In the genomic region with DNA sequence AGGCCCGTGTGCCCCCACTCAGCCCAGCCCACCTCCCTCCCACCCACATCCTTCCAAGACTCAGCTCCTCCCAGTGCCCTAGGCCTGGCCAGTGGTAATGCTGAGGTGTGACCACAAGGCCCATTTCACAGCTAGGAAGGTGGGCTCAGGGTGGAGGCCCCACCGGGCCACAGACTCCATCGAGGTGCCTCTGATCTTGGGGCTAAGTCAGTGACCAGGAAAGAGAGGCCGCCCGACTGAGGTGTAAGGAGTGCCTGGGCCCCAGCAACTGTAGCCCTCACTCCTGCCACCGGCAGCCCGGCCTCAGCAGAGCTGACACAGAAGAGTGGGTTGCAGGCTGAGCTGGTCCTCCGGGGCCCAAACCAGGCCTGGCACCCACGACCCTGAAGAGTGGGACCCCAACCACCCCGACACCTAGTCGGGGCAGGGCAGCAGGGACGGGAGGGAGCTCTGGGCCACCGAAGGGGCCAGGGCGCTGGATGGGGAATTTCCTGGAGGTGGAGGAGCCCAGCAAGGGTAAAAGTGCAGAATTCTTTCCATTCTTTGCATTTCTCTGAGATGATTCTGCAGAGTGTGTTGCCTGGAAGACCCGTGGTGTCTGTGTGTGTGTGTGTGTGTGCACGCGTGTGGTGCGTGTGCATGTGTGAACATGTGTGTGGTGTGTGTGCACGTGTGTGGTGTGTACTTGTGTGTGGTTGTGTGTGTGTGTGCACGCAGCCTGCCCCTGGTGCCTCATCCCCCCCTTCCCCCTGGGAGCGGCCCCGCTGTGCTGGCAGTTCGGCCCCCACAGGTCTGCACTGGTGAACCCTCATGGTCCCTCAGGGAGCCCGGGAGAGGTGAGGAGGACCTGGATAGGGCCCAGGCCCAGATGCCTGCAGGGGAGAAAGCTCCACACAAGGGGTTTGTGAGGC, we compare ENCODE assay signal across 1 cellular context.
TF ChIP-seq lines count a peak whose summit lies in the region.

No MANE protein-coding gene starts in this region.

TF ChIP-seq in HepG2, 621 proteins besides CTCF, POLR2A, EP300 and RAD21 (continued from another document):
- TF ChIP-seq, protein P1, sequence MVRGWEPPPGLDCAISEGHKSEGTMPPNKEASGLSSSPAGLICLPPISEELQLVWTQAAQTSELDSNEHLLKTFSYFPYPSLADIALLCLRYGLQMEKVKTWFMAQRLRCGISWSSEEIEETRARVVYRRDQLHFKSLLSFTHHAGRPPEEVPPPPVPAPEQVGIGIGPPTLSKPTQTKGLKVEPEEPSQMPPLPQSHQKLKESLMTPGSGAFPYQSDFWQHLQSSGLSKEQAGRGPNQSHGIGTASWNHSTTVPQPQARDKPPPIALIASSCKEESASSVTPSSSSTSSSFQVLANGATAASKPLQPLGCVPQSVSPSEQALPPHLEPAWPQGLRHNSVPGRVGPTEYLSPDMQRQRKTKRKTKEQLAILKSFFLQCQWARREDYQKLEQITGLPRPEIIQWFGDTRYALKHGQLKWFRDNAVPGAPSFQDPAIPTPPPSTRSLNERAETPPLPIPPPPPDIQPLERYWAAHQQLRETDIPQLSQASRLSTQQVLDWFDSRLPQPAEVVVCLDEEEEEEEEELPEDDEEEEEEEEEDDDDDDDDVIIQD (CRISPR knock-in tag; IDR thresholded peaks at IDR 0.05; ENCODE audit: low read depth): no peak
- TF ChIP-seq MYC (CRISPR knock-in tag; IDR thresholded peaks at IDR 0.05; ENCODE audit: borderline replicate concordance) (peak; percentile 61; the same call in 1 of the 2 replicates), KIAA2018 (CRISPR knock-in tag; IDR thresholded peaks at IDR 0.05; ENCODE audit: borderline replicate concordance) (no peak), HMG20B (CRISPR knock-in tag; conservative IDR thresholded peaks at IDR 0.05) (0 out of 2 replicates have a peak, but pooled peaks have one; percentile 35), ARNTL (CRISPR knock-in tag; IDR thresholded peaks at IDR 0.05) (peak; percentile 87; the same call in 1 of the 2 replicates), ZNF709 (CRISPR knock-in tag; IDR thresholded peaks at IDR 0.05) (no peak), KLF15 (CRISPR knock-in tag; IDR thresholded peaks at IDR 0.05; ENCODE audit: borderline replicate concordance) (no peak), EEA1 (CRISPR knock-in tag; IDR thresholded peaks at IDR 0.05; ENCODE audit: borderline replicate concordance) (no peak), SRSF1 (optimal IDR thresholded peaks at IDR 0.05; ENCODE audit: low read depth, low read length) (no peak), HIVEP1 (CRISPR knock-in tag; IDR thresholded peaks at IDR 0.05) (peak; percentile 82; the same call in 1 of the 2 replicates)
- TF ChIP-seq, protein P2, sequence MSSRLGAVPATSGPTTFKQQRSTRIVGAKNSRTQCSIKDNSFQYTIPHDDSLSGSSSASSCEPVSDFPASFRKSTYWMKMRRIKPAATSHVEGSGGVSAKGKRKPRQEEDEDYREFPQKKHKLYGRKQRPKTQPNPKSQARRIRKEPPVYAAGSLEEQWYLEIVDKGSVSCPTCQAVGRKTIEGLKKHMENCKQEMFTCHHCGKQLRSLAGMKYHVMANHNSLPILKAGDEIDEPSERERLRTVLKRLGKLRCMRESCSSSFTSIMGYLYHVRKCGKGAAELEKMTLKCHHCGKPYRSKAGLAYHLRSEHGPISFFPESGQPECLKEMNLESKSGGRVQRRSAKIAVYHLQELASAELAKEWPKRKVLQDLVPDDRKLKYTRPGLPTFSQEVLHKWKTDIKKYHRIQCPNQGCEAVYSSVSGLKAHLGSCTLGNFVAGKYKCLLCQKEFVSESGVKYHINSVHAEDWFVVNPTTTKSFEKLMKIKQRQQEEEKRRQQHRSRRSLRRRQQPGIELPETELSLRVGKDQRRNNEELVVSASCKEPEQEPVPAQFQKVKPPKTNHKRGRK (CRISPR knock-in tag; IDR thresholded peaks at IDR 0.05): no peak
